Comparison of ENCODE assay signal across 2 cellular contexts in genomic region chr1:220876511-220877347, GRCh38.
TF ChIP-seq lines count a peak whose summit lies in the region.

No MANE protein-coding gene starts in this region.

TF ChIP-seq in liver, 16 proteins besides CTCF, POLR2A, EP300 and RAD21 (continued from another document):
- TF ChIP-seq REST (IDR thresholded peaks at IDR 0.05), result peak; percentile 29
- TF ChIP-seq SP1 (IDR thresholded peaks at IDR 0.05), result peak; percentile 43
- no peak for TF ChIP-seq EGR1 (IDR thresholded peaks at IDR 0.05; ENCODE audit: low read depth in 2 of 2)

TF ChIP-seq in HepG2, 621 proteins besides CTCF, POLR2A, EP300 and RAD21:
- no peak for TF ChIP-seq HNF1A (IDR thresholded peaks at IDR 0.05; ENCODE audit: low read depth)
- no peak for TF ChIP-seq HNF1A (CRISPR knock-in tag; IDR thresholded peaks at IDR 0.05; ENCODE audit: borderline replicate concordance)
- no peak for TF ChIP-seq ELK4 (CRISPR knock-in tag; IDR thresholded peaks at IDR 0.05; ENCODE audit: borderline replicate concordance)
- no peak for TF ChIP-seq ZNF17 (CRISPR knock-in tag; IDR thresholded peaks at IDR 0.05)
- no peak for TF ChIP-seq ZNF781 (CRISPR knock-in tag; IDR thresholded peaks at IDR 0.05; ENCODE audit: borderline replicate concordance, not compliant biosample characterization)
- no peak for TF ChIP-seq ZNF329 (CRISPR knock-in tag; IDR thresholded peaks at IDR 0.05; ENCODE audit: low read depth)
- TF ChIP-seq ZIK1 (CRISPR knock-in tag; IDR thresholded peaks at IDR 0.05; ENCODE audit: borderline replicate concordance, low read depth), result no peak
- no peak for TF ChIP-seq GATAD1 (CRISPR knock-in tag; IDR thresholded peaks at IDR 0.05)
- TF ChIP-seq THRA (CRISPR knock-in tag; IDR thresholded peaks at IDR 0.05; ENCODE audit: borderline replicate concordance), result no peak
- TF ChIP-seq ATF1 (CRISPR knock-in tag; IDR thresholded peaks at IDR 0.05), result no peak
- no peak for TF ChIP-seq ZNF678 (CRISPR knock-in tag; IDR thresholded peaks at IDR 0.05)
- TF ChIP-seq ATF5 (CRISPR knock-in tag; IDR thresholded peaks at IDR 0.05; ENCODE audit: low read depth), result no peak
- no peak for TF ChIP-seq ZNF160 (CRISPR knock-in tag; IDR thresholded peaks at IDR 0.05)
- no peak for TF ChIP-seq DMTF1 (CRISPR knock-in tag; IDR thresholded peaks at IDR 0.05)
